Comparison of ENCODE assay signal across 8 cellular contexts in the genomic region with DNA sequence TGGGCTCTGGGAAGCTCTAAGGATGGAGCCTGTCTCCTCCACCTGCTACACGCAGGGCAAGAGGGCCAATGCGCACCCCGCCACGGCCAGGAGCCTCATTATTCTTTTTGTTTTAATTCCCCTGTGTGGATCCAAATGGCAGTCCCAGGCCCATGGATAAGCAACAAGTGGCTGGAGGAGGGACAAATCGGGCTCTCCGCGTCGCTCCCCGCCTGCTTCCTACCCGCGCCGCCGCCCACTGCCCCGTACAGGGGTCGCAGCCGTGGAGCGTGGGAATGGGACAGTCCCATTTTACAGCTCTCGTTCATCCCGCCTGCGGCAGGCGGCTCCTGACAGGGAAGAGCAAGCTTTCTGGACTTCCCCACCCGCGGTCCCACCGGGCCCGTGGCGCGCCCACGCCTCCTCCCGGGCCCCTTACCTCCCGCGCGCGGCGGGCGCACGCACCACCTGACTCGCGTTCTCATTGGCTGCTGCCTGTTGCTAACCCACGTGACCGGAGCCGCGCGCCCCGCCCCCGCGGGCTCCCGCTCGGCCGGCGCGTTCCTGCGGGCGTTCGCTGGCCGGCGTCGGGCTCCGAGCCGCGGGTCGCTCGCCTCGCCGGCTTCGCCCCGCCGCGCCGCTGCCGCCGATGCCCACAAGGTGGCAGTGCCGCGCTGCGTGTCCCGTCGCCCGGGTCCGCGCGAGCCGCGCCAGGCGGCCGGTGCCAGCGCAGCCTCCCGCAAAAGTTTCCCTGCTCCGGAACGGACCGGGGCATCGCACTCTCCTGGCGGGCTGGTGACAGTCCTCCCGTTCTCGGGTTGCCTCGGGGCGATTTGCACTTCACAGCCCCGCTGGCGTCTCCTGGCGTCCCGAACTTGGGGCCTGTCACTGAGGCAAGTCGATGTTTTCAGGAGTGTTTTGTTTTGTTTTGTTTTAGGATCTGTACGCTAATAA.
A peak's percentile ranks its signal among the peaks of the same experiment; 100 is the strongest.
DNase-seq lines count a peak whose midpoint lies in the region; ATAC-seq and TF ChIP-seq lines count a peak whose summit lies in the region.

No MANE protein-coding gene starts in this region.

- intact Hi-C loops in dorsolateral prefrontal cortex (cut with DNase I): loop anchor here (1.0 to 10.0 kb wide), 10 partner anchors 224 to 1416 kb away; partner anchors contain the start of gene JARID2 (in 1 of the 2)
- intact Hi-C loops in lower leg skin (cut with DNase I; ENCODE audit: low total_unique reads): no loop called here

- peak overlapping the region in 58 of 59 donors; percentile 43 to 96 (median 85) for H3K27ac ChIP-seq in dorsolateral prefrontal cortex

- no peak for TF ChIP-seq POLR2A in lower leg skin (IDR thresholded peaks at IDR 0.05)

- DNase-seq in CD1c-positive myeloid dendritic cell (ENCODE audit: extremely low spot score) (peak; percentile 95), NCI-H69 (lab: John Stamatoyannopoulos, UW) (peak; percentile 99), dorsolateral prefrontal cortex (peak; percentile 88 to 95 (median 91)), lower leg skin (ENCODE audit: low spot score in 2 of 2) (peak; percentile 85 to 97)
- DNase-seq in activated CD4-positive, alpha-beta T cell treated with anti-CD3 and anti-CD28 coated beads, Interleukin-2, amount 50 U/mL, for 48 hours: peak; percentile 89 to 92
- DNase-seq in stimulated activated CD4-positive, alpha-beta T cell treated with anti-CD3 and anti-CD28 coated beads, Interleukin-4, amount 100 ng/mL, for 4 hours: peak; percentile 91

- TF ChIP-seq CTCF in dorsolateral prefrontal cortex (IDR thresholded peaks at IDR 0.05 in 54 of 56, conservative IDR thresholded peaks at IDR 0.05 in 2 of 56; ENCODE audit: low read depth in 1 of 56, partially characterized antibody in 56 of 56) (peak in 54 of 56 donors; percentile 11 to 89 (median 66)), lower leg skin (IDR thresholded peaks at IDR 0.05) (no peak)

- H3K4me3 ChIP-seq in dorsolateral prefrontal cortex: peak overlapping the region; percentile 59 to 96 (median 87)
- H3K4me3 ChIP-seq in lower leg skin (ENCODE audit: low read depth, poor library complexity, severe bottlenecking): peak overlapping the region; percentile 41

- WGBS in lower leg skin, 2 donors: 2 to 3% methylated on average over 59 to 62 of the region's 101 CpGs

- ATAC-seq in GM19328 (IDR thresholded peaks at IDR 0.05; ENCODE audit: unreplicated experiment) (peak; percentile 90), HG03469 (IDR thresholded peaks at IDR 0.05; ENCODE audit: unreplicated experiment) (peak; percentile 75)

- H3K27me3 ChIP-seq in dorsolateral prefrontal cortex: no peaks in the 10 kb centered on the region

Comparison
In these comparisons a context has a peak if more than half of its experiments do, and no peak if none do; other contexts are left out.
1. Peak in every context shown above with its lines: DNase-seq, ATAC-seq, H3K4me3 ChIP-seq and H3K27ac ChIP-seq.
2. CTCF ChIP-seq: peak in dorsolateral prefrontal cortex (54 of 56); none in lower leg skin (0 of 3).